ENCODE assay signal across 1 cellular context in the genomic region with DNA sequence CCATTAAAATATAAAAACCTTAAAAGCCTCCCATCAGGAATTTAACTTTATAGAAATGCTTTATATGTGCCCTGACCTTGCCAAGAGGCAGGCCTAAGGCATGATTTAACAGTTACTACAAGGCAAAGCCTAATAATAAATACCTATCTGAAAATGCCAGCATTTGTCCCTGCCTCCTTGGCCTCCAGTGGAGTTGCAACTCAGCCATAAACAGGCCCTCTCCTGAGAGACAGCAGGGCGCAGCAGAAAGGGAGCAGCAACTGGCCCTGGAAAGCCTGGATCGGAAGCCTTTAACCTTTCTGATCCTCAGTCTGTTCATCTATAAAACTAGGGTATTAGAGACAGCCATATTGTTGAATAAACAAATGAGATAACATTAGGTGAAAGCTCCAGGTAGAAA.
TF ChIP-seq lines count a peak whose summit lies in the region.

No MANE protein-coding gene starts in this region.

TF ChIP-seq in K562, 482 proteins besides CTCF, POLR2A, EP300 and RAD21 (continued from another document):
- TF ChIP-seq FUS (optimal IDR thresholded peaks at IDR 0.05; ENCODE audit: low read depth, low read length) (no peak), POLR2AphosphoS5 (IDR thresholded peaks at IDR 0.05; ENCODE audit: control insufficient read depth, insufficient read depth, low read depth, low read length) (no peak), MXI1 (IDR thresholded peaks at IDR 0.05; ENCODE audit: low read depth, low read length) (no peak), GTF2E2 (tag; IDR thresholded peaks at IDR 0.05) (no peak)
- TF ChIP-seq, protein P1, sequence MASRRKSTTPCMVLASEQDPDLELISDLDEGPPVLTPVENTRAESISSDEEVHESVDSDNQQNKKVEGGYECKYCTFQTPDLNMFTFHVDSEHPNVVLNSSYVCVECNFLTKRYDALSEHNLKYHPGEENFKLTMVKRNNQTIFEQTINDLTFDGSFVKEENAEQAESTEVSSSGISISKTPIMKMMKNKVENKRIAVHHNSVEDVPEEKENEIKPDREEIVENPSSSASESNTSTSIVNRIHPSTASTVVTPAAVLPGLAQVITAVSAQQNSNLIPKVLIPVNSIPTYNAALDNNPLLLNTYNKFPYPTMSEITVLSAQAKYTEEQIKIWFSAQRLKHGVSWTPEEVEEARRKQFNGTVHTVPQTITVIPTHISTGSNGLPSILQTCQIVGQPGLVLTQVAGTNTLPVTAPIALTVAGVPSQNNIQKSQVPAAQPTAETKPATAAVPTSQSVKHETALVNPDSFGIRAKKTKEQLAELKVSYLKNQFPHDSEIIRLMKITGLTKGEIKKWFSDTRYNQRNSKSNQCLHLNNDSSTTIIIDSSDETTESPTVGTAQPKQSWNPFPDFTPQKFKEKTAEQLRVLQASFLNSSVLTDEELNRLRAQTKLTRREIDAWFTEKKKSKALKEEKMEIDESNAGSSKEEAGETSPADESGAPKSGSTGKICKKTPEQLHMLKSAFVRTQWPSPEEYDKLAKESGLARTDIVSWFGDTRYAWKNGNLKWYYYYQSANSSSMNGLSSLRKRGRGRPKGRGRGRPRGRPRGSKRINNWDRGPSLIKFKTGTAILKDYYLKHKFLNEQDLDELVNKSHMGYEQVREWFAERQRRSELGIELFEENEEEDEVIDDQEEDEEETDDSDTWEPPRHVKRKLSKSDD (conservative IDR thresholded peaks at IDR 0.05; ENCODE audit: low read length) = no peak
- TF ChIP-seq, protein P2, sequence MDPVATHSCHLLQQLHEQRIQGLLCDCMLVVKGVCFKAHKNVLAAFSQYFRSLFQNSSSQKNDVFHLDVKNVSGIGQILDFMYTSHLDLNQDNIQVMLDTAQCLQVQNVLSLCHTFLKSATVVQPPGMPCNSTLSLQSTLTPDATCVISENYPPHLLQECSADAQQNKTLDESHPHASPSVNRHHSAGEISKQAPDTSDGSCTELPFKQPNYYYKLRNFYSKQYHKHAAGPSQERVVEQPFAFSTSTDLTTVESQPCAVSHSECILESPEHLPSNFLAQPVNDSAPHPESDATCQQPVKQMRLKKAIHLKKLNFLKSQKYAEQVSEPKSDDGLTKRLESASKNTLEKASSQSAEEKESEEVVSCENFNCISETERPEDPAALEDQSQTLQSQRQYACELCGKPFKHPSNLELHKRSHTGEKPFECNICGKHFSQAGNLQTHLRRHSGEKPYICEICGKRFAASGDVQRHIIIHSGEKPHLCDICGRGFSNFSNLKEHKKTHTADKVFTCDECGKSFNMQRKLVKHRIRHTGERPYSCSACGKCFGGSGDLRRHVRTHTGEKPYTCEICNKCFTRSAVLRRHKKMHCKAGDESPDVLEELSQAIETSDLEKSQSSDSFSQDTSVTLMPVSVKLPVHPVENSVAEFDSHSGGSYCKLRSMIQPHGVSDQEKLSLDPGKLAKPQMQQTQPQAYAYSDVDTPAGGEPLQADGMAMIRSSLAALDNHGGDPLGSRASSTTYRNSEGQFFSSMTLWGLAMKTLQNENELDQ (CRISPR knock-in tag; IDR thresholded peaks at IDR 0.05; ENCODE audit: borderline replicate concordance) = no peak
TF ChIP-seq in K562: peak in this region for 0.
